8 cellular contexts compared by ENCODE assay signal in the genomic region with DNA sequence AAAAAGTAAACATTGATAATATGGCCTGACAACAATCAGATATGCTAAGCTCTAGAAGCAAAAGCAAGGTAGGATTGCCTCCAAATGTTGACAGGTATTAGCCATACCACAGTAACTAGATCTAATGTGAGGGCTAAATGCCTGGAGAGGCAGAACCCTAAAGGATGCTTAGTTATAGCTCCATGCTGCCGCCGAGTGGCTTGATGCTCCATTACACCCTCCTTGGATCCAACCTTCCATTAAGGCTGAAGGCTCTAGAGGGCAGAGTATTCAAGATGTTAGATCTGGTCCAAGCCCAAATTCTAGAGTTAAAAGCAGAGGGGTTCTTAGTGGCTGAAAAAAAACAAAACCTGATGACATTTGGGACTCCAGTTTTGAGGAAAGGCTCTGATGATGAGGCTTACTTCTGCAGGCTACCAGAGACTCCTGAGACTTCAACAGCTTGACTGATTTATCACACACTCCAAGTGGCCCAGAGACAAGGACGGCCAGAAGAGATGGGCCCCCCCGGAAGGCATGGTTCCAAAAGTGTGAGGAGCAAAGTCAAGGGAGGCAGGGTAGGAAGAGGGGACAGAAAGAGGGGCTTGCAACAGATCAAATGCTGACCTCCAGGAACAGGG. TPM values are rescaled to one million over a fixed set of nuclear protein-coding genes. Genes with fewer than 3 reads are reported as not detected.
DNase-seq lines count a peak whose midpoint lies in the region; ATAC-seq and TF ChIP-seq lines count a peak whose summit lies in the region.

No MANE protein-coding gene starts in this region.

- POLR2A ChIA-PET in activated CD4-positive, alpha-beta T cell treated with anti-CD3 and anti-CD28 coated beads, Interleukin-2, amount 10 ng/mL, durations not matched to agents 7 days and 5 days (lab: Charles Lee), result interaction anchor here (0.6 kb wide), 1 partner anchor 24 kb away, joined by 3 read pairs; no protein-coding TSS in a partner anchor

- no peak overlapping the region for H2AFZ ChIP-seq in mesenchymal stem cell (ENCODE audit: low read depth, low read length)

- no peak overlapping the region for H3K18ac ChIP-seq in mesenchymal stem cell (ENCODE audit: low read depth in 1 of 2, low read length in 2 of 2)

- peak; percentile 84 for ATAC-seq in HG03108 (IDR thresholded peaks at IDR 0.05; ENCODE audit: unreplicated experiment)

- H4K91ac ChIP-seq in mesenchymal stem cell (ENCODE audit: low read length), result no peak overlapping the region

- peak; percentile 88 for TF ChIP-seq CTCF in GM13976 (IDR thresholded peaks at IDR 0.05; ENCODE audit: borderline replicate concordance, control extremely low read depth, extremely low read depth, insufficient read depth, missing control alignments)

- no peak overlapping the region for H3K23ac ChIP-seq in mesenchymal stem cell (ENCODE audit: low read length in 2 of 2)

- H2BK5ac ChIP-seq in mesenchymal stem cell (ENCODE audit: low read depth, low read length, poor library complexity, severe bottlenecking), result no peak overlapping the region

- CTCF ChIA-PET in activated CD4-positive, alpha-beta T cell treated with anti-CD3 and anti-CD28 coated beads, Interleukin-2, amount 10 ng/mL, durations not matched to agents 7 days and 5 days (lab: Charles Lee), result interaction anchor here (0.6 to 2.2 kb wide), 17 partner anchors 9 to 503 kb away, joined by 3 to 7 read pairs (median 4); no protein-coding TSS in a partner anchor

- DNase-seq in A172 (ENCODE audit: low spot score) (peak; percentile 77), GM13976 (ENCODE audit: low spot score) (peak; percentile 59), NCI-H526 treated with DMSO at 0.1 percent for 48 hours (lab: John Stamatoyannopoulos, UW) (peak; percentile 63), dermis microvascular lymphatic vessel endothelial cell (ENCODE audit: low read depth in 2 of 2) (peak; percentile 21 to 83), mesenchymal stem cell (peak; percentile 76)
- DNase-seq in activated CD4-positive, alpha-beta T cell treated with anti-CD3 and anti-CD28 coated beads, Interleukin-2, amount 10 ng/mL, durations not matched to agents 7 days and 5 days, result peak; percentile 72
- peak; percentile 21 to 31 for DNase-seq in stimulated activated CD8-positive, alpha-beta memory T cell treated with anti-CD3 and anti-CD28 coated beads, Interleukin-4, amount 100 ng/mL, for 4 hours (ENCODE audit: low read depth in 2 of 2, low spot score in 1 of 2)

- no peak overlapping the region for H3K27ac ChIP-seq in mesenchymal stem cell (ENCODE audit: low read length, poor library complexity, severe bottlenecking)

- H3K4me1 ChIP-seq in mesenchymal stem cell (ENCODE audit: control insufficient read depth, insufficient read depth, low read depth, low read length), result no peaks in the 10 kb centered on the region

- no peak overlapping the region for H3K14ac ChIP-seq in mesenchymal stem cell (ENCODE audit: low read length in 2 of 2)

- no peak overlapping the region for H4K8ac ChIP-seq in mesenchymal stem cell (ENCODE audit: low read length)

- H3K9me3 Mint-ChIP-seq in activated CD4-positive, alpha-beta T cell treated with anti-CD3 and anti-CD28 coated beads, Interleukin-2, amount 10 ng/mL, durations not matched to agents 7 days and 5 days, result no peaks in the 10 kb centered on the region

- H2AK5ac ChIP-seq in mesenchymal stem cell (ENCODE audit: low read length, severe bottlenecking), result no peak overlapping the region

- H3K4me3 ChIP-seq in mesenchymal stem cell (ENCODE audit: insufficient read depth in 1 of 2, low read depth in 1 of 2, low read length in 2 of 2), result no peak overlapping the region

- peak overlapping the region; percentile 2 for H3K27ac Mint-ChIP-seq in activated CD4-positive, alpha-beta T cell treated with anti-CD3 and anti-CD28 coated beads, Interleukin-2, amount 10 ng/mL, durations not matched to agents 7 days and 5 days

- no peak overlapping the region for H3K4ac ChIP-seq in mesenchymal stem cell (ENCODE audit: low read depth in 1 of 2, low read length in 2 of 2)

- peaks cover 39% of the 10 kb centered on the region for H3K4me1 Mint-ChIP-seq in activated CD4-positive, alpha-beta T cell treated with anti-CD3 and anti-CD28 coated beads, Interleukin-2, amount 10 ng/mL, durations not matched to agents 7 days and 5 days

- no peak overlapping the region for H3K9ac ChIP-seq in mesenchymal stem cell (ENCODE audit: low read length)

- WGBS in mesenchymal stem cell, result 33% methylated on average over 4 of the region's 4 CpGs

- H3K9me3 ChIP-seq in mesenchymal stem cell (ENCODE audit: control insufficient read depth, low read length), result no peaks in the 10 kb centered on the region

- H3K79me1 ChIP-seq in mesenchymal stem cell (replicated peaks; ENCODE audit: low read length, poor library complexity, severe bottlenecking), result no peaks in the 10 kb centered on the region

- in situ Hi-C loops in GM13976 (cut with MboI; ENCODE audit: low sequenced_read_pairs, unreplicated experiment), result no loop called here

- H3K27me3 Mint-ChIP-seq in activated CD4-positive, alpha-beta T cell treated with anti-CD3 and anti-CD28 coated beads, Interleukin-2, amount 10 ng/mL, durations not matched to agents 7 days and 5 days, result no peaks in the 10 kb centered on the region

- H2BK120ac ChIP-seq in mesenchymal stem cell (ENCODE audit: low read depth, low read length), result no peak overlapping the region

- H2BK12ac ChIP-seq in mesenchymal stem cell (ENCODE audit: low read length in 2 of 2), result no peak overlapping the region

- no peak overlapping the region for H3K4me2 ChIP-seq in mesenchymal stem cell (ENCODE audit: low read length, poor library complexity, severe bottlenecking)

- no peak overlapping the region for H3K4me3 Mint-ChIP-seq in activated CD4-positive, alpha-beta T cell treated with anti-CD3 and anti-CD28 coated beads, Interleukin-2, amount 10 ng/mL, durations not matched to agents 7 days and 5 days

- peaks cover 52% of the 10 kb centered on the region for H3K36me3 Mint-ChIP-seq in activated CD4-positive, alpha-beta T cell treated with anti-CD3 and anti-CD28 coated beads, Interleukin-2, amount 10 ng/mL, durations not matched to agents 7 days and 5 days (ENCODE audit: low read depth)

- no peak overlapping the region for H2BK15ac ChIP-seq in mesenchymal stem cell (ENCODE audit: low read depth, poor library complexity, severe bottlenecking)

- H3K36me3 ChIP-seq in mesenchymal stem cell (ENCODE audit: control insufficient read depth in 1 of 2, insufficient read depth in 2 of 2, low read depth in 1 of 2, low read length in 2 of 2), result no peaks in the 10 kb centered on the region

- peaks cover 13 to 36% of the 10 kb centered on the region in 2 experiments for H3K27me3 ChIP-seq in mesenchymal stem cell (ENCODE audit: control insufficient read depth in 1 of 2, insufficient read depth in 1 of 2, low read length in 2 of 2)

RNA-seq across cellular contexts. Expression of gene CPB2, which starts 21.8 kb away (rescaled TPM):
- total RNA-seq in A172 (2014; rRNA removed; shearing (Covaris generic)), result not detected in 2 replicates
- not detected for total RNA-seq in activated CD4-positive, alpha-beta T cell treated with anti-CD3 and anti-CD28 coated beads, Interleukin-2, amount 10 ng/mL, durations not matched to agents 7 days and 5 days
- total RNA-seq in dermis microvascular lymphatic vessel endothelial cell, result under 0.01 TPM in 1 of 2 replicates, not detected in the other
- not detected for polyA plus RNA-seq in mesenchymal stem cell (2013, experiment 1 of 2)
- not detected for polyA plus RNA-seq in mesenchymal stem cell (2013, experiment 2 of 2)

RNA-seq across cellular contexts. Expression of gene LCP1, which starts 55.3 kb away (rescaled TPM):
- total RNA-seq in A172 (2014; rRNA removed; shearing (Covaris generic)), result 13.3 and 13.5 TPM in 2 replicates
- total RNA-seq in activated CD4-positive, alpha-beta T cell treated with anti-CD3 and anti-CD28 coated beads, Interleukin-2, amount 10 ng/mL, durations not matched to agents 7 days and 5 days, result 1,000 to 10,000 TPM; 1,260 to 1,323 TPM
- under 0.01 and 0.39 TPM in 2 replicates for total RNA-seq in dermis microvascular lymphatic vessel endothelial cell
- polyA plus RNA-seq in mesenchymal stem cell (2013, experiment 1 of 2), result 1.1 TPM
- polyA plus RNA-seq in mesenchymal stem cell (2013, experiment 2 of 2), result 1.1 TPM

Comparison
In these comparisons a context has a peak if more than half of its experiments do, and no peak if none do; other contexts are left out.
1. DNase-seq: peak in every context shown above with its lines; median percentile 77 in A172; 76 in mesenchymal stem cell; 72 in activated CD4-positive, alpha-beta T cell treated with anti-CD3 and anti-CD28 coated beads, Interleukin-2, amount 10 ng/mL, durations not matched to agents 7 days and 5 days; 63 in NCI-H526 treated with DMSO at 0.1 percent for 48 hours; 59 in GM13976; 52 in dermis microvascular lymphatic vessel endothelial cell; 26 in stimulated activated CD8-positive, alpha-beta memory T cell treated with anti-CD3 and anti-CD28 coated beads, Interleukin-4, amount 100 ng/mL, for 4 hours.
2. RNA of gene LCP1, which starts 55.3 kb away (total RNA-seq): 1,260 to 1,323 TPM in activated CD4-positive, alpha-beta T cell treated with anti-CD3 and anti-CD28 coated beads, Interleukin-2, amount 10 ng/mL, durations not matched to agents 7 days and 5 days; 13.3 to 13.5 TPM in A172 and under 0.01 to 0.39 TPM in dermis microvascular lymphatic vessel endothelial cell; every median in the first group is over 10 times any median in the second.